ENCODE assay signal across 8 cellular contexts in the genomic region with DNA sequence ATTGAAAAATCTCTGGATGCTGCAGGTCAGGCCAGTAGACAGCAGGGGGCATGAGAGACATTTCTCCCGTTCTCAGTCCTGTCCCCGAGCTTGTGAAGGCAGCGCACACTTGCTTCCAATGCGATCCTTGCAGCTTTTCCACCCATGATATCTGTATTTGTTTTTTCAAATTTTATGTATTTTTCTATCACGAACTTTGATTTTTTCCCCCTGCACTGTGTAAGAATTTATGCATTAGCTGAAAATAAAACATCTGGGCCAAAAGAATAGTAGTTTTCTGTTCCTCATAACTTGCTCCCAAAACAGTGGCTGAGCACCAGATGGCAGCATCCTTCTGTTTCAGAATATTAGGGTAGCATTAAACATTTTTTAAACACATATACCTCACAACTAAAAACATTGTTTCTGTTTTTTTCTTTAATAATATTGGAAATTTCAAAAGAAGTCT.
DNase-seq lines count a peak whose midpoint lies in the region; ATAC-seq, FAIRE-seq and TF ChIP-seq lines count a peak whose summit lies in the region.
"Not testable (repeated sequence)": the region's sequence is repeated elsewhere in the genome, so short reads cannot be mapped to it uniquely, and the experiment has no call there.

No MANE protein-coding gene starts in this region.

- peaks cover 14% of the 10 kb centered on the region for H3K4me1 ChIP-seq in A549
- not testable (repeated sequence) for H3K4me1 ChIP-seq in neural progenitor cell

- 0% methylated on average over 5 of the region's 5 CpGs for WGBS in A549 (ENCODE audit: missing lambda C conversion rate)

- intact Hi-C loops in left cardiac atrium (cut with DNase I), result not testable (repeated sequence)

- not testable (repeated sequence) for FAIRE-seq in A549 (lab: Jason Lieb, UNC)

- H3K9me3 Mint-ChIP-seq in T-cell, neural progenitor cell: not testable (repeated sequence)

- H3F3A ChIP-seq in neural progenitor cell (ENCODE audit: low read depth), result not testable (repeated sequence)

- H3K36me3 ChIP-seq in neural progenitor cell, result not testable (repeated sequence)

- CTCF ChIA-PET in A549 (lab: Yijun Ruan, JAX) (interaction anchor here (0.8 to 3.8 kb wide), 9 partner anchors 8 to 109 kb away, joined by 3 to 18 read pairs (median 5); no protein-coding TSS in a partner anchor), T-cell (lab: Charles Lee) (interaction anchor here (0.6 to 0.9 kb wide), 3 partner anchors 9 to 32 kb away, joined by 3 to 5 read pairs (median 3); no protein-coding TSS in a partner anchor)

- peaks cover 39 to 55% of the 10 kb centered on the region in 2 donors for H3K27me3 Mint-ChIP-seq in T-cell
- not testable (repeated sequence) for H3K27me3 Mint-ChIP-seq in neural progenitor cell (ENCODE audit: insufficient read depth, low read depth)

- H3K27ac Mint-ChIP-seq in T-cell, neural progenitor cell: not testable (repeated sequence)

- H3K79me2 ChIP-seq in neural progenitor cell (ENCODE audit: low read depth), result not testable (repeated sequence)

- not testable (repeated sequence) for H3K4me3 Mint-ChIP-seq in T-cell
- peak overlapping the region; percentile 69 for H3K4me3 Mint-ChIP-seq in neural progenitor cell

- H3K4me3 ChIP-seq in A549, result not testable (repeated sequence)
- peak overlapping the region; percentile 35 for H3K4me3 ChIP-seq in neural progenitor cell

- not testable (repeated sequence) for H3K36me3 Mint-ChIP-seq in T-cell, neural progenitor cell

- not testable (repeated sequence) for H3K9me3 ChIP-seq in A549; neural progenitor cell (ENCODE audit: low read depth)

- not testable (repeated sequence) for TF ChIP-seq EP300 in A549 (IDR thresholded peaks at IDR 0.05)

- not testable (repeated sequence) for H3K27ac ChIP-seq in A549, neural progenitor cell

- not testable (repeated sequence) for H3K9ac ChIP-seq in neural progenitor cell

- POLR2A ChIA-PET in A549 (lab: Yijun Ruan, JAX); T-cell (lab: Charles Lee): not testable (repeated sequence)

- peak in 1 of 2 experiments; percentile 28 for DNase-seq in A549 (ENCODE audit: low read depth in 1 of 2, low spot score in 1 of 2)
- DNase-seq in GM04504 (ENCODE audit: low read depth), result peak; percentile 3
- peak; percentile 13 for DNase-seq in NCI-H2107 treated with DMSO at 0.1 percent for 48 hours (lab: John Stamatoyannopoulos, UW; ENCODE audit: unreplicated experiment)
- DNase-seq in T-cell, left cardiac atrium: not testable (repeated sequence)
- DNase-seq in cerebellum (ENCODE audit: low spot score), result peak; percentile 26
- peak; percentile 20 for DNase-seq in neural progenitor cell (ENCODE audit: low spot score)

- not testable (repeated sequence) for H3K27me3 ChIP-seq in neural progenitor cell

- not testable (repeated sequence) for TF ChIP-seq POLR2A in A549 (IDR thresholded peaks at IDR 0.05; ENCODE audit: low read length)

- peak; percentile 47 for TF ChIP-seq CTCF in A549 (IDR thresholded peaks at IDR 0.05)
- TF ChIP-seq CTCF in neural progenitor cell (IDR thresholded peaks at IDR 0.05), result peak; percentile 58

- H3K4me2 ChIP-seq in A549 (peak overlapping the region; percentile 31; the same call in 2 of the 3 replicates), neural progenitor cell (peak overlapping the region; percentile 70)

- H4K20me1 ChIP-seq in neural progenitor cell (ENCODE audit: low read depth), result not testable (repeated sequence)

- peak; percentile 31 to 39; a peak in 4 of 5 replicates for TF ChIP-seq RAD21 in A549 (conservative IDR thresholded peaks at IDR 0.05 in 1 of 2, IDR thresholded peaks at IDR 0.05 in 1 of 2)

- ATAC-seq in A549 (peak; percentile 80 to 86; a peak in 5 of 6 replicates), HG03135 (IDR thresholded peaks at IDR 0.05; ENCODE audit: unreplicated experiment) (peak; percentile 77), T-cell (replicated peaks in 1 of 4) (peak; percentile 37 to 67 (median 61)), left cardiac atrium (peak; percentile 53 to 80)

- H2AFZ ChIP-seq in neural progenitor cell (replicated peaks), result peak overlapping the region; percentile 69

- H3K4me1 Mint-ChIP-seq in T-cell, neural progenitor cell: not testable (repeated sequence)

TF ChIP-seq in A549, 52 proteins besides CTCF, POLR2A, EP300 and RAD21:
- peak; percentile 34; the same call in 1 of the 3 replicates for TF ChIP-seq SMC3 (IDR thresholded peaks at IDR 0.05)
